10 cellular contexts compared by ENCODE assay signal in the genomic region with DNA sequence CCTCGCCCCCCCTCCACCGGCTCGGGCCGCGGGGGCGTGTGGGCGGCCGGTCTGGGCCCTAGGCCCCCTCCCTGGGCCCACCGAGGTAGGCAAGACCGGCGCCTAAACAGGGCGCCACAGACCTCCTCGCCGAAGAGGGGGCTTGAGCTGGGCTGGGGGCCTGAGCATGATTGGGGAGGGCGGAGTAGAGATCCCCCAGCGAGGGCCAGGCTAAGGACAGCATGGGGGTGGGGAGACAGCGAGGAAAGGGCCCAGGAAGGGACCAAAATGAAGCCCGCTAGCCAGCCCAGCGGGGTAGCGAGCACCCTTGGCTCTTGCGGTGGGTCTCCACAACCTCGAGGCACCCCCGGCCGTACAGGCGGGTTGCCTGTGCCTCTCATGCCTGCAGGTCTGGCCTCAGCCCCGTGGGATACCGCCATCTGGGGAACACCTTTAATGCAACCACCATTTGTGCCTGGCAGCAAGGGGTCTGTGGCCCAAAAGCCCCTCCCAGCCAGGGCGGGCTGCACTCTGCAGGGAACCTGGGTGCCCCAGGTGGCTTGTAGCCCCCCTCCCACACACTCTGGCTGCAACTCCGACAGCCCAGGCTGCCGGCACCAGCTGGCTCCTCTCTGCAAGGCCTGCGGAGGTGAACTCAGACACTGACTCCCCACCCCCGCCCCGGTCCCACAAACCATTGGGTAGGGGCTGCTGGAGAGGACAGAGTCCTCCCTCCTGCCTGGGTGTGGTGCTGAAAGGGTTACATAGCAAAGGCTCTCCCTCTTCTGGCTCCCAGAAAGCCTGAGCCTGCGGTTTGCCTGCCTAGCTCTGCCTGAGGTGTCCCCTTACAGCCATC.
DNase-seq lines count a peak whose midpoint lies in the region; ATAC-seq and TF ChIP-seq lines count a peak whose summit lies in the region.
"Had no signal": no experiment of that assay in that cellular context is flagged by ENCODE, and none has a peak within 500 bp of the region (broad histone marks: within the 10 kb centered on the region; RNA-seq: fewer than 3 reads in every experiment).

No MANE protein-coding gene starts in this region.

- peaks cover 10% of the 10 kb centered on the region for H3K9me3 ChIP-seq in trophoblast cell (ENCODE audit: insufficient read depth, low read depth, low read length)

- H4K12ac ChIP-seq in trophoblast cell (ENCODE audit: low read depth, low read length) = no peak overlapping the region

- no peaks in the 10 kb centered on the region for H3K36me3 ChIP-seq in trophoblast cell (ENCODE audit: control insufficient read depth in 1 of 2, insufficient read depth in 2 of 2, low read length in 2 of 2)

- H3K4me3 ChIP-seq in trophoblast cell (ENCODE audit: low read depth, low read length) = no peak overlapping the region

- DNase-seq in D341Med (ENCODE audit: low spot score) (peak; percentile 45), NCI-H2171 treated with DMSO at 0.1 percent for 48 hours (lab: John Stamatoyannopoulos, UW) (peak; percentile 76), glutamatergic neuron (peak; percentile 33), trophoblast cell (no peak)
- no peak for DNase-seq in natural killer cell treated with Interleukin-12 subunit alpha and Interleukin-12 subunit beta and Interleukin-15 and Interleukin-18, amount 100 ng/mL, for 72 hours (ENCODE audit: low spot score)
- DNase-seq in activated T-cell treated with anti-CD3 and anti-CD28 coated beads, Interleukin-2, amount 50 U/mL, for 48 hours = no peak
- DNase-seq: EL, NCI-H510A treated with DMSO at 0.1 percent for 48 hours had no signal

- no peak overlapping the region for H3K27ac ChIP-seq in trophoblast cell (ENCODE audit: low read depth, low read length)

- peaks cover 4% of the 10 kb centered on the region for H3K36me3 Mint-ChIP-seq in glutamatergic neuron (ENCODE audit: unreplicated experiment)
- H3K36me3 Mint-ChIP-seq in natural killer cell treated with Interleukin-12 subunit alpha and Interleukin-12 subunit beta and Interleukin-15 and Interleukin-18, amount 100 ng/mL, for 72 hours = no peaks in the 10 kb centered on the region

- peaks cover 2 to 15% of the 10 kb centered on the region in 2 experiments for H3K4me1 ChIP-seq in trophoblast cell (ENCODE audit: control insufficient read depth in 1 of 2, insufficient read depth in 2 of 2, low read length in 2 of 2)

- peaks cover 3% of the 10 kb centered on the region for H3K4me1 Mint-ChIP-seq in glutamatergic neuron (ENCODE audit: low read depth, unreplicated experiment)
- H3K4me1 Mint-ChIP-seq in natural killer cell treated with Interleukin-12 subunit alpha and Interleukin-12 subunit beta and Interleukin-15 and Interleukin-18, amount 100 ng/mL, for 72 hours (ENCODE audit: low read depth in 2 of 2) = peaks cover 3% of the 10 kb centered on the region in 2 donors

- H4K8ac ChIP-seq in trophoblast cell (ENCODE audit: low read depth, low read length) = no peak overlapping the region

- H3K27me3 ChIP-seq in trophoblast cell (ENCODE audit: insufficient read depth, low read length) = peaks cover 52% of the 10 kb centered on the region

- H3K9ac ChIP-seq in trophoblast cell (ENCODE audit: low read length) = no peak overlapping the region

- no peak overlapping the region for H3K23ac ChIP-seq in trophoblast cell (ENCODE audit: low read length)

- ATAC-seq in natural killer cell treated with Interleukin-12 subunit alpha and Interleukin-12 subunit beta and Interleukin-15 and Interleukin-18, amount 100 ng/mL, for 72 hours = no peak
- ATAC-seq in GM21528 (IDR thresholded peaks at IDR 0.05; ENCODE audit: low FRiP score, unreplicated experiment) (no peak), GM21717 (IDR thresholded peaks at IDR 0.05; ENCODE audit: unreplicated experiment) (no peak)

- H3K27ac Mint-ChIP-seq in glutamatergic neuron (ENCODE audit: unreplicated experiment) = no peak overlapping the region
- no peak overlapping the region for H3K27ac Mint-ChIP-seq in natural killer cell treated with Interleukin-12 subunit alpha and Interleukin-12 subunit beta and Interleukin-15 and Interleukin-18, amount 100 ng/mL, for 72 hours

- peak overlapping the region; percentile 73 for H3K4me2 ChIP-seq in trophoblast cell (ENCODE audit: low read length)

- H3K79me1 ChIP-seq in trophoblast cell (ENCODE audit: low read length) = no peaks in the 10 kb centered on the region

- H3K14ac ChIP-seq in trophoblast cell (ENCODE audit: low read length) = no peak overlapping the region

- H2AFZ ChIP-seq in trophoblast cell (ENCODE audit: insufficient read depth, low read length, poor library complexity) = no peak overlapping the region

- H3K9me3 Mint-ChIP-seq in glutamatergic neuron (ENCODE audit: unreplicated experiment) = no peaks in the 10 kb centered on the region
- H3K9me3 Mint-ChIP-seq in natural killer cell treated with Interleukin-12 subunit alpha and Interleukin-12 subunit beta and Interleukin-15 and Interleukin-18, amount 100 ng/mL, for 72 hours = no peaks in the 10 kb centered on the region

- no peak overlapping the region for H3K18ac ChIP-seq in trophoblast cell (ENCODE audit: low read length)

- peak overlapping the region; percentile 64 for H3K4me3 Mint-ChIP-seq in glutamatergic neuron (ENCODE audit: unreplicated experiment)
- H3K4me3 Mint-ChIP-seq in natural killer cell treated with Interleukin-12 subunit alpha and Interleukin-12 subunit beta and Interleukin-15 and Interleukin-18, amount 100 ng/mL, for 72 hours = no peak overlapping the region

- TF ChIP-seq CTCF in glutamatergic neuron (IDR thresholded peaks at IDR 0.05; ENCODE audit: partially characterized antibody, unreplicated experiment) = no peak

- no peak overlapping the region for H2AK5ac ChIP-seq in trophoblast cell (ENCODE audit: low read length)

- no peak overlapping the region for H4K91ac ChIP-seq in trophoblast cell (ENCODE audit: low read depth, low read length)

- H3K4ac ChIP-seq in trophoblast cell (ENCODE audit: low read depth, low read length) = no peak overlapping the region

- no CpG with 5 or more reads among the region's 34 CpGs for WGBS in trophoblast cell (ENCODE audit: extremely low coverage, insufficient coverage, insufficient read length)

- H3K27me3 Mint-ChIP-seq in glutamatergic neuron (ENCODE audit: unreplicated experiment) = peaks cover 11% of the 10 kb centered on the region
- peaks cover 5 to 16% of the 10 kb centered on the region in 2 donors for H3K27me3 Mint-ChIP-seq in natural killer cell treated with Interleukin-12 subunit alpha and Interleukin-12 subunit beta and Interleukin-15 and Interleukin-18, amount 100 ng/mL, for 72 hours

- H2BK5ac ChIP-seq in trophoblast cell (ENCODE audit: low read depth, low read length, poor library complexity) = no peak overlapping the region

- H2BK12ac ChIP-seq in trophoblast cell (ENCODE audit: low read length) = no peak overlapping the region

- no peak overlapping the region for H2BK120ac ChIP-seq in trophoblast cell (ENCODE audit: insufficient read depth, low read length, poor library complexity)

- H3K79me2 ChIP-seq in trophoblast cell (ENCODE audit: control insufficient read depth, insufficient read depth, low read length, poor library complexity) = no peaks in the 10 kb centered on the region

Comparison
In these comparisons a context has a peak if more than half of its experiments do, and no peak if none do; other contexts are left out.
1. DNase-seq: peak in D341Med (single experiment), NCI-H2171 treated with DMSO at 0.1 percent for 48 hours (single experiment) and glutamatergic neuron (single experiment); none in trophoblast cell (0 of 2), natural killer cell treated with Interleukin-12 subunit alpha and Interleukin-12 subunit beta and Interleukin-15 and Interleukin-18, amount 100 ng/mL, for 72 hours (single experiment) and activated T-cell treated with anti-CD3 and anti-CD28 coated beads, Interleukin-2, amount 50 U/mL, for 48 hours (0 of 2).